In the genomic region with DNA sequence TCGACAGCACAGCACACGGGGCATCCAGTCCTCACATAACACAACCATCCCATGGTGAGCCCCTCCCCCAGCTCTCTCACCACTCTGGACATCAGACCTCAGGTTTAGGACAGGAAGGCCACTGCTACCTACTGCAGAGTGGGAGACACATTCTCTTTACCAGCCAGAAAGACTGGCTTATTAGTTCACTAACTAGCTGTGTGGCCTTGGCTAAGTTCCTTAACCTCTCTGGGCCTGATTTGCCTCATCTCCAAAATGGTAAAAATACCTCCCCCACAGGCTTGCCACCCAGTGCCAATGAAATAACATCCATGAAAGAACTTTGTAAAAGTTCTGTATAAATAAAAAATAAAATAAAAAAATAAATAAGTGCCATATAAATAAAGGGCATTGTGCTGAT, we compare ENCODE assay signal across 24 cellular contexts. TPM values are rescaled to one million over a fixed set of nuclear protein-coding genes. Genes with fewer than 3 reads are reported as not detected.
A peak's percentile ranks its signal among the peaks of the same experiment; 100 is the strongest.
DNase-seq lines count a peak whose midpoint lies in the region; ATAC-seq and TF ChIP-seq lines count a peak whose summit lies in the region.
"Had no signal": no experiment of that assay in that cellular context is flagged by ENCODE, and none has a peak within 500 bp of the region (broad histone marks: within the 10 kb centered on the region; RNA-seq: fewer than 3 reads in every experiment).

No MANE protein-coding gene starts in this region.

- H3K27ac ChIP-seq in left ventricle myocardium inferior (replicated peaks) (no peak overlapping the region), HEK293 (ENCODE audit: extremely low read depth, low read depth, low read length) (no peak overlapping the region)
- H3K27ac ChIP-seq: 22Rv1; BLaER1 treated with 17β-estradiol and CSF1 and Interleukin-3, amounts not matched to agents 10 nM and 100 nM; GM23248 had no signal

- H3K4me3 ChIP-seq in left ventricle myocardium inferior (no peak overlapping the region), HEK293 (ENCODE audit: low read depth, low read length) (no peak overlapping the region)
- H3K4me3 ChIP-seq: BLaER1 treated with 17β-estradiol and CSF1 and Interleukin-3, amounts not matched to agents 10 nM and 100 nM; GM12878; GM23248 had no signal

- no peak overlapping the region for H3K4me3 Mint-ChIP-seq in endothelial cell (ENCODE audit: unreplicated experiment)
- H3K4me3 Mint-ChIP-seq: CD14-positive monocyte; CD4-positive, alpha-beta T cell; CD8-positive, alpha-beta memory T cell; H9; HFFc6 had no signal

- POLR2A ChIA-PET in HEK293 (lab: Yijun Ruan, JAX) = no interaction called here

- no peaks in the 10 kb centered on the region for H3K9me3 ChIP-seq in left ventricle myocardium inferior (replicated peaks)
- H3K9me3 ChIP-seq in HEK293 (ENCODE audit: control insufficient read depth, insufficient read depth, low read depth, low read length) = no peaks in the 10 kb centered on the region
- H3K9me3 ChIP-seq: BE2C; BLaER1 treated with 17β-estradiol and CSF1 and Interleukin-3, amounts not matched to agents 10 nM and 100 nM had no signal

- CTCF ChIA-PET in HEK293 (lab: Yijun Ruan, JAX) = interaction anchor here (0.6 to 13.0 kb wide), 7 partner anchors 10 to 1591 kb away, joined by 3 to 318 read pairs (median 4); a partner anchor contains a TSS

- no peaks in the 10 kb centered on the region for H3K36me3 Mint-ChIP-seq in endothelial cell (ENCODE audit: low read depth, unreplicated experiment)
- H3K36me3 Mint-ChIP-seq: CD14-positive monocyte; CD8-positive, alpha-beta memory T cell had no signal

- no peaks in the 10 kb centered on the region for H3K36me3 ChIP-seq in left ventricle myocardium inferior
- no peaks in the 10 kb centered on the region for H3K36me3 ChIP-seq in HEK293 (ENCODE audit: control insufficient read depth in 2 of 2, insufficient read depth in 1 of 2, low read length in 2 of 2)
- H3K36me3 ChIP-seq: BE2C; BLaER1 treated with 17β-estradiol and CSF1 and Interleukin-3, amounts not matched to agents 10 nM and 100 nM had no signal

- H3K4me1 Mint-ChIP-seq in endothelial cell (ENCODE audit: unreplicated experiment) = peaks cover 8% of the 10 kb centered on the region
- H3K4me1 Mint-ChIP-seq: CD14-positive monocyte; CD8-positive, alpha-beta memory T cell had no signal

- peak overlapping the region; percentile 11 for H3K27ac Mint-ChIP-seq in endothelial cell (ENCODE audit: unreplicated experiment)
- H3K27ac Mint-ChIP-seq: CD14-positive monocyte; CD4-positive, alpha-beta T cell; HFFc6 had no signal

- no peak for ATAC-seq in Right ventricle myocardium superior (ENCODE audit: poor library complexity)
- ATAC-seq: GM12878, HCT116 had no signal

- intact Hi-C loops in Right ventricle myocardium superior (cut with DNase I) = no loop called here
- intact Hi-C loops in left ventricle myocardium inferior (cut with micrococcal nuclease) = no loop called here

- no peaks in the 10 kb centered on the region for H3K9me3 Mint-ChIP-seq in endothelial cell (ENCODE audit: unreplicated experiment)
- H3K9me3 Mint-ChIP-seq: CD14-positive monocyte; CD4-positive, alpha-beta T cell; CD8-positive, alpha-beta memory T cell; H9; HFFc6 had no signal

- H3K27me3 Mint-ChIP-seq in endothelial cell (ENCODE audit: unreplicated experiment) = peaks cover 2% of the 10 kb centered on the region

- H3K27me3 ChIP-seq in left ventricle myocardium inferior (ENCODE audit: low read depth) = peaks cover 10% of the 10 kb centered on the region
- H3K27me3 ChIP-seq: BE2C; BLaER1 treated with 17β-estradiol and CSF1 and Interleukin-3, amounts not matched to agents 10 nM and 100 nM had no signal

- no peak for TF ChIP-seq CTCF in left ventricle myocardium inferior (IDR thresholded peaks at IDR 0.05; ENCODE audit: borderline replicate concordance)
- no peak for TF ChIP-seq CTCF in HEK293 (tag by site-specific recombination; IDR thresholded peaks at IDR 0.05)
- TF ChIP-seq CTCF in endothelial cell (IDR thresholded peaks at IDR 0.05; ENCODE audit: unreplicated experiment) = no peak

- H3K4me1 ChIP-seq in left ventricle myocardium inferior (peaks cover 19% of the 10 kb centered on the region), HEK293 (ENCODE audit: control insufficient read depth, insufficient read depth, low read length) (no peaks in the 10 kb centered on the region)
- H3K4me1 ChIP-seq: BE2C had no signal

- DNase-seq in Right ventricle myocardium superior = peak; percentile 12
- DNase-seq in left ventricle myocardium inferior = no peak
- DNase-seq in endothelial cell (ENCODE audit: low spot score) = no peak
- DNase-seq in activated T-cell treated with anti-CD3 and anti-CD28 coated beads for 4 hours = no peak
- no peak for DNase-seq in activated CD4-positive, alpha-beta T cell treated with anti-CD3 and anti-CD28 coated beads for 4 hours
- DNase-seq: ACHN; AML-193; BE2C; CD4-positive, alpha-beta T cell; CD8-positive, alpha-beta memory T cell; COR-L47; DMS153; DND-41; GDM1; GM23248; H9; HFFc6 had no signal

TF ChIP-seq in HEK293, 187 proteins besides CTCF, POLR2A, EP300 and RAD21:
- TF ChIP-seq ZSCAN23 (tag by site-specific recombination; IDR thresholded peaks at IDR 0.05) = no peak
- no peak for TF ChIP-seq ZNF76 (tag by site-specific recombination; IDR thresholded peaks at IDR 0.05; ENCODE audit: borderline replicate concordance, low read depth)
- peak; percentile 66; the same call in 1 of the 2 replicates for TF ChIP-seq ZNF768 (tag by site-specific recombination; IDR thresholded peaks at IDR 0.05)
- no peak for TF ChIP-seq ZNF473 (tag by site-specific recombination; IDR thresholded peaks at IDR 0.05)
- TF ChIP-seq, protein P1, sequence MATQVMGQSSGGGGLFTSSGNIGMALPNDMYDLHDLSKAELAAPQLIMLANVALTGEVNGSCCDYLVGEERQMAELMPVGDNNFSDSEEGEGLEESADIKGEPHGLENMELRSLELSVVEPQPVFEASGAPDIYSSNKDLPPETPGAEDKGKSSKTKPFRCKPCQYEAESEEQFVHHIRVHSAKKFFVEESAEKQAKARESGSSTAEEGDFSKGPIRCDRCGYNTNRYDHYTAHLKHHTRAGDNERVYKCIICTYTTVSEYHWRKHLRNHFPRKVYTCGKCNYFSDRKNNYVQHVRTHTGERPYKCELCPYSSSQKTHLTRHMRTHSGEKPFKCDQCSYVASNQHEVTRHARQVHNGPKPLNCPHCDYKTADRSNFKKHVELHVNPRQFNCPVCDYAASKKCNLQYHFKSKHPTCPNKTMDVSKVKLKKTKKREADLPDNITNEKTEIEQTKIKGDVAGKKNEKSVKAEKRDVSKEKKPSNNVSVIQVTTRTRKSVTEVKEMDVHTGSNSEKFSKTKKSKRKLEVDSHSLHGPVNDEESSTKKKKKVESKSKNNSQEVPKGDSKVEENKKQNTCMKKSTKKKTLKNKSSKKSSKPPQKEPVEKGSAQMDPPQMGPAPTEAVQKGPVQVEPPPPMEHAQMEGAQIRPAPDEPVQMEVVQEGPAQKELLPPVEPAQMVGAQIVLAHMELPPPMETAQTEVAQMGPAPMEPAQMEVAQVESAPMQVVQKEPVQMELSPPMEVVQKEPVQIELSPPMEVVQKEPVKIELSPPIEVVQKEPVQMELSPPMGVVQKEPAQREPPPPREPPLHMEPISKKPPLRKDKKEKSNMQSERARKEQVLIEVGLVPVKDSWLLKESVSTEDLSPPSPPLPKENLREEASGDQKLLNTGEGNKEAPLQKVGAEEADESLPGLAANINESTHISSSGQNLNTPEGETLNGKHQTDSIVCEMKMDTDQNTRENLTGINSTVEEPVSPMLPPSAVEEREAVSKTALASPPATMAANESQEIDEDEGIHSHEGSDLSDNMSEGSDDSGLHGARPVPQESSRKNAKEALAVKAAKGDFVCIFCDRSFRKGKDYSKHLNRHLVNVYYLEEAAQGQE (tag by site-specific recombination; IDR thresholded peaks at IDR 0.05) = no peak
- no peak for TF ChIP-seq ZNF510 (tag by site-specific recombination; IDR thresholded peaks at IDR 0.05; ENCODE audit: insufficient replicate concordance)
TF ChIP-seq in HEK293: peak in this region for 1.

RNA-seq across cellular contexts. Expression of a gene that starts 32.1 kb away (rescaled TPM):
- total RNA-seq in Right ventricle myocardium superior (0.78 TPM), left ventricle myocardium inferior (not detected), endothelial cell (ENCODE audit: unreplicated experiment) (1.4 TPM)
- total RNA-seq: CD4-positive, alpha-beta T cell; CD8-positive, alpha-beta memory T cell; GM12878; GM23248; H4; HFFc6 had no signal

RNA-seq across cellular contexts. Expression of a gene that starts 35.0 kb away (rescaled TPM):
- total RNA-seq in Right ventricle myocardium superior (not detected), left ventricle myocardium inferior (not detected), endothelial cell (ENCODE audit: unreplicated experiment) (0.13 TPM)
- total RNA-seq: CD4-positive, alpha-beta T cell; CD8-positive, alpha-beta memory T cell; GM12878; GM23248; H4; HFFc6 had no signal

RNA-seq across cellular contexts. Expression of a gene that starts 35.5 kb away (rescaled TPM):
- 0.91 TPM for total RNA-seq in Right ventricle myocardium superior
- 1.1 TPM for total RNA-seq in left ventricle myocardium inferior
- not detected for total RNA-seq in endothelial cell (ENCODE audit: unreplicated experiment)
- total RNA-seq: CD4-positive, alpha-beta T cell; CD8-positive, alpha-beta memory T cell; GM12878; GM23248; H4; HFFc6 had no signal
